1 cellular context compared by ENCODE assay signal in the genomic region with DNA sequence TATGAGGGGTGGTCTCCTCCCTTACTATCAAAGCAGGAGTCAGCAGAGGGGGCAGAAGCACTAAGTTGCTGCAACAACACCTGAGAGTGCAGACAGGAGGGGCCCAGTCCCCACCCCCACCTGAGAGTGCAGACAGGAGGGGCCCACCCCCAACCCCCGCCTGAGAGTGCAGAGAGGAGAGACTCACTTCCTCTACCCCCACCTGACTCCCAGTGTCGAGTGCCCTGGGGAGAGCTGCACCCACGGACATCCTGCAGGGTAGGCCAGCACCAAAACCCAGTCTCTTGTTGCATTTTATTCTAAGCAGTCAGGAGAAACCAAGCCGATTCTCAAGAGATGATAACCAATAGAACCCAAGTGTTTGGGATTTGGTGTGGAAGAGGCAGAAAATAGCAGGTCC.
TF ChIP-seq lines count a peak whose summit lies in the region.

No MANE protein-coding gene starts in this region.

TF ChIP-seq in GM12878, 131 proteins besides CTCF, POLR2A, EP300 and RAD21 (continued from another document):
- TF ChIP-seq ESRRA (IDR thresholded peaks at IDR 0.05; ENCODE audit: low read length) (no peak), TCF12 (IDR thresholded peaks at IDR 0.05; ENCODE audit: low read depth, low read length) (no peak), PAX8 (IDR thresholded peaks at IDR 0.05) (no peak), NFXL1 (IDR thresholded peaks at IDR 0.05; ENCODE audit: borderline replicate concordance) (no peak), FOXK2 (IDR thresholded peaks at IDR 0.05) (no peak), HDGF (IDR thresholded peaks at IDR 0.05) (no peak), NFIC (IDR thresholded peaks at IDR 0.05; ENCODE audit: low read depth, low read length) (no peak), FOS (IDR thresholded peaks at IDR 0.05; ENCODE audit: borderline replicate concordance, extremely low read depth, insufficient read length) (no peak), BRCA1 (IDR thresholded peaks at IDR 0.05; ENCODE audit: low read depth, low read length) (no peak)
- TF ChIP-seq, protein P1, sequence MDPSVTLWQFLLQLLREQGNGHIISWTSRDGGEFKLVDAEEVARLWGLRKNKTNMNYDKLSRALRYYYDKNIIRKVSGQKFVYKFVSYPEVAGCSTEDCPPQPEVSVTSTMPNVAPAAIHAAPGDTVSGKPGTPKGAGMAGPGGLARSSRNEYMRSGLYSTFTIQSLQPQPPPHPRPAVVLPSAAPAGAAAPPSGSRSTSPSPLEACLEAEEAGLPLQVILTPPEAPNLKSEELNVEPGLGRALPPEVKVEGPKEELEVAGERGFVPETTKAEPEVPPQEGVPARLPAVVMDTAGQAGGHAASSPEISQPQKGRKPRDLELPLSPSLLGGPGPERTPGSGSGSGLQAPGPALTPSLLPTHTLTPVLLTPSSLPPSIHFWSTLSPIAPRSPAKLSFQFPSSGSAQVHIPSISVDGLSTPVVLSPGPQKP (IDR thresholded peaks at IDR 0.05; ENCODE audit: low read depth, low read length): no peak
